ENCODE assay signal across 8 cellular contexts in the genomic region with DNA sequence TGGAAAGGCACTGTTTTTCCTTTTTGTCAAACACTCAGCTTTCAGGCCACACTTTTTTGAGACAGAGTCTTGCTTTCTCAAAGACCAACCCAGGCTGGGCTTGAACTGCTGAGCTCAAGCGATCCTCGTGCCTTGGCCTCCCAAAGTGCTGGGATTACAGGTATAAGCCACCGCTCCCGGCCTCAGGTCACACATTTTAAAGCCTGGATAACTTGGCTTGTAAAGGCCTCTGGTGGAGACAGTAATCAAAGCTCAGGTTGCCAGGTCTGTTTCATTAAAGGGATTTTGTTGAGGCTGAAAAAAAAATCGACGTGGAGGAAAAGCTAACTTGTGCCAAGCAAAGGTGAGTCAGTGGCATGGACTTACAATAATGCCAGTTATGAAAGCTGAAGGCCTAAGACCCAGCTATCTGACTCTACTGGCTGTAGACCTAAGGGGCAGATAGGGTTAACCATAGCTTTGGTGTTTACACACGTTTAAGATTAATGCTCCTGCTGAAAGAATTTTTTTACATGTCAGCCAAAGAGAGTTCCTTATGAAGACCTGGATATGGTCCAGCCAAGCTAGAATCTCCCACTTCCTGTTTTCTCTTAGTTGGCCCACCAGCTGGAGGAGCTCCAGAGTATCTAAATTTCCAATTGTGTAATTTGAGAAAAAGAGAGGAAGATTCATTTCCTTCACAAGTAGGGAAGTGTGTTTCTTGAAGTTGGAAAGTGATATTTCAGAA. TPM values are rescaled to one million over a fixed set of nuclear protein-coding genes. Genes with fewer than 3 reads are reported as not detected.
A peak's percentile ranks its signal among the peaks of the same experiment; 100 is the strongest.
DNase-seq lines count a peak whose midpoint lies in the region; ATAC-seq, FAIRE-seq and TF ChIP-seq lines count a peak whose summit lies in the region.

No MANE protein-coding gene starts in this region.

- no peak for TF ChIP-seq EP300 in HepG2 (IDR thresholded peaks at IDR 0.05; ENCODE audit: low read depth in 2 of 2, low read length in 2 of 2)
- TF ChIP-seq EP300 in HepG2 (CRISPR knock-in tag; IDR thresholded peaks at IDR 0.05; ENCODE audit: borderline replicate concordance) = no peak

- peak overlapping the region; percentile 93 for H3K4me2 ChIP-seq in HepG2 (ENCODE audit: low read depth, low read length)

- peak; percentile 25 for TF ChIP-seq CTCF in D721Med (IDR thresholded peaks at IDR 0.05; ENCODE audit: insufficient read depth, missing control alignments)
- no peak for TF ChIP-seq CTCF in HL-60 (IDR thresholded peaks at IDR 0.05; ENCODE audit: insufficient read depth, low read length)
- peak; percentile 68 for TF ChIP-seq CTCF in HepG2 (CRISPR knock-in tag; IDR thresholded peaks at IDR 0.05)
- no peak for TF ChIP-seq CTCF in testis (IDR thresholded peaks at IDR 0.05)

- H3K36me3 Mint-ChIP-seq in central memory CD8-positive, alpha-beta T cell (ENCODE audit: insufficient read depth) = peaks cover 15% of the 10 kb centered on the region

- DNase-seq in D721Med (ENCODE audit: insufficient read length, low spot score) = no peak
- DNase-seq in HL-60 (ENCODE audit: low read depth in 1 of 2, low spot score in 1 of 2) = peak; percentile 76 to 78
- peak; percentile 94 for DNase-seq in RCC 7860 (ENCODE audit: low spot score)
- no peak for DNase-seq in central memory CD8-positive, alpha-beta T cell (ENCODE audit: low spot score in 2 of 2)
- DNase-seq in HepG2 (ENCODE audit: low spot score) = peak; percentile 79
- peak; percentile 57 for DNase-seq in testis

- no peaks in the 10 kb centered on the region for H3K9me3 Mint-ChIP-seq in central memory CD8-positive, alpha-beta T cell

- H3K27ac Mint-ChIP-seq in central memory CD8-positive, alpha-beta T cell (ENCODE audit: low read depth) = peak overlapping the region; percentile 19

- ATAC-seq in central memory CD8-positive, alpha-beta T cell (replicated peaks; ENCODE audit: extremely low read depth, poor library complexity, severe bottlenecking) = no peak
- ATAC-seq in HepG2 (no peak), GM19455 (IDR thresholded peaks at IDR 0.05; ENCODE audit: unreplicated experiment) (no peak), GM21528 (IDR thresholded peaks at IDR 0.05; ENCODE audit: low FRiP score, unreplicated experiment) (no peak)

- POLR2A ChIA-PET in HepG2 (lab: Yijun Ruan, JAX) = interaction anchor here (0.9 to 4.1 kb wide), 21 partner anchors 12 to 196 kb away, joined by 3 to 93 read pairs (median 7); a partner anchor contains a TSS

- under 1% methylated on average over 7 of the region's 7 CpGs for WGBS in HepG2 (ENCODE audit: low lambda C conversion rate)
- WGBS in testis, 2 donors = 3 to 8% methylated on average over 7 of the region's 7 CpGs

- peaks cover 42% of the 10 kb centered on the region for H3K79me2 ChIP-seq in HepG2 (ENCODE audit: insufficient read depth, low read length)

- in situ Hi-C loops in HepG2 (cut with HindIII; ENCODE audit: extremely low pct_ligation_motif_present, low pct_unique_long_range_greater_than_20kb) = no loop called here

- BruUV-seq in HepG2 (replicated peaks; lab: Mats Ljungman, UMichigan) = TSS peak; percentile 82

- H3K4me1 ChIP-seq in HepG2 (ENCODE audit: insufficient read depth, low read length) = peaks cover 78% of the 10 kb centered on the region
- H3K4me1 ChIP-seq in testis = peaks cover 36% of the 10 kb centered on the region

- no peaks in the 10 kb centered on the region for H3K27me3 ChIP-seq in HL-60 (ENCODE audit: insufficient read depth, poor library complexity, severe bottlenecking)
- no peaks in the 10 kb centered on the region; a peak in 1 of 5 replicates for H3K27me3 ChIP-seq in HepG2 (ENCODE audit: control insufficient read depth in 1 of 2, insufficient read depth in 2 of 2, low read length in 2 of 2)
- no peaks in the 10 kb centered on the region for H3K27me3 ChIP-seq in testis

- H3K4me1 Mint-ChIP-seq in central memory CD8-positive, alpha-beta T cell = peaks cover 36% of the 10 kb centered on the region

- no peak overlapping the region for H3K4me3 Mint-ChIP-seq in central memory CD8-positive, alpha-beta T cell

- FAIRE-seq in D721Med (lab: Jason Lieb, UNC) (no peak), RCC 7860 (lab: Jason Lieb, UNC) (peak; percentile 84), HepG2 (lab: Jason Lieb, UNC) (peak; percentile 32)

- H3K9ac ChIP-seq in HepG2 (ENCODE audit: insufficient read depth, low read depth, low read length) = peak overlapping the region; percentile 92

- CTCF ChIA-PET in HepG2 (lab: Yijun Ruan, JAX; ENCODE audit: low intra/inter-chr PET ratio, low total read pairs) = no interaction called here

- no peaks in the 10 kb centered on the region for H4K20me1 ChIP-seq in HepG2 (ENCODE audit: insufficient read depth, low read length)

- intact Hi-C loops in HepG2 (cut with micrococcal nuclease; ENCODE audit: unreplicated experiment) = loop anchor here (2.0 to 5.0 kb wide), 3 partner anchors 45 to 165 kb away; a partner anchor contains a TSS
- intact Hi-C loops in testis (cut with DNase I; ENCODE audit: low total_unique reads) = no loop called here

- no peaks in the 10 kb centered on the region for H3K27me3 Mint-ChIP-seq in central memory CD8-positive, alpha-beta T cell

- H3K36me3 ChIP-seq in HepG2 (replicated peaks in 1 of 2; ENCODE audit: control insufficient read depth in 1 of 2, insufficient read depth in 2 of 2, low read length in 2 of 2) (peaks cover 0 to 1% of the 10 kb centered on the region in 2 experiments; a peak in 1 of 5 replicates), testis (ENCODE audit: low read depth, missing control alignments) (no peaks in the 10 kb centered on the region)

- no peak overlapping the region for H2AFZ ChIP-seq in HepG2 (ENCODE audit: low read length)

- H3K4me3 ChIP-seq in HL-60 (replicated peaks; ENCODE audit: insufficient read depth, low read length) (peak overlapping the region; percentile 98), HepG2 (replicated peaks in 1 of 3; ENCODE audit: insufficient read depth in 1 of 3, low read depth in 2 of 3, low read length in 3 of 3) (peak overlapping the region; percentile 62 to 94 (median 75)), testis (peak overlapping the region; percentile 85 to 89)

- H3K9me3 ChIP-seq in HepG2 (ENCODE audit: low read length) (no peaks in the 10 kb centered on the region), testis (no peaks in the 10 kb centered on the region)

- TF ChIP-seq POLR2A in HepG2 (IDR thresholded peaks at IDR 0.05; ENCODE audit: insufficient read depth in 1 of 2, low read depth in 2 of 2, low read length in 2 of 2) (no peak), testis (IDR thresholded peaks at IDR 0.05) (no peak)

- TF ChIP-seq RAD21 in HepG2 (CRISPR knock-in tag; IDR thresholded peaks at IDR 0.05) = no peak

- peak overlapping the region; percentile 97 for H3K27ac ChIP-seq in HL-60 (replicated peaks)
- peak overlapping the region; percentile 90 for H3K27ac ChIP-seq in HepG2 (ENCODE audit: extremely low read length, insufficient read depth, low read length)
- H3K27ac ChIP-seq in testis = peak overlapping the region; percentile 99 to 100

RNA-seq across cellular contexts. Expression of a gene that starts 0.9 kb away (rescaled TPM):
- total RNA-seq in HepG2 (2016; rRNA removed; fragmentation: Illumina TruSeq; extraction: Trizol) (51.7 and 79.0 TPM in 2 replicates), testis (100 to 1,000 TPM; 146 to 244 TPM)
- total RNA-seq in HepG2 (2016; cell fraction: cytosol; rRNA removed; fragmentation: Illumina TruSeq; extraction: Trizol; ENCODE audit: low read depth) = 9.9 and 10.8 TPM in 2 replicates
- total RNA-seq in HepG2 (2016; cell fraction: insoluble cytoplasmic fraction; rRNA removed; fragmentation: Illumina TruSeq; extraction: Trizol) = 50.3 and 77.3 TPM in 2 replicates
- total RNA-seq in HepG2 (2016; cell fraction: membrane; rRNA removed; fragmentation: Illumina TruSeq; extraction: Trizol) = 20.1 and 22.1 TPM in 2 replicates
- total RNA-seq in HepG2 (2016; cell fraction: nucleus; rRNA removed; fragmentation: Illumina TruSeq; extraction: Trizol) = 35.7 and 36.9 TPM in 2 replicates
- polyA plus RNA-seq in HepG2 (2011; rRNA removed) (102 and 121 TPM in 2 replicates), testis (ENCODE audit: insufficient read depth, low read depth, low replicate concordance) (302 TPM)
- polyA plus RNA-seq in HepG2 (2011; cell fraction: cytosol; rRNA removed) = 87.1 and 91.6 TPM in 2 replicates
- polyA plus RNA-seq in HepG2 (2011; cell fraction: nucleus; rRNA removed) = 53.9 and 55.2 TPM in 2 replicates
- 78.0 and 105 TPM in 2 replicates for polyA plus RNA-seq in HepG2 (2012)
- 5.5 and 5.9 TPM in 2 replicates for polyA plus RNA-seq in HepG2 (2016; cell fraction: cytosol; fragmentation: Illumina TruSeq; extraction: Trizol; ENCODE audit: low read depth)
- 70.0 and 71.8 TPM in 2 replicates for polyA plus RNA-seq in HepG2 (2016; cell fraction: insoluble cytoplasmic fraction; fragmentation: Illumina TruSeq; extraction: Trizol; ENCODE audit: low read depth)
- polyA plus RNA-seq in HepG2 (2016; cell fraction: membrane; fragmentation: Illumina TruSeq; extraction: Trizol; ENCODE audit: low read depth) = 8.4 and 9.8 TPM in 2 replicates
- polyA plus RNA-seq in HepG2 (2016; cell fraction: nucleus; fragmentation: Illumina TruSeq; extraction: Trizol; ENCODE audit: insufficient read depth, low read depth) = 40.5 and 50.3 TPM in 2 replicates
- polyA minus RNA-seq in HepG2 (2011; rRNA and poly(A)+ RNA removed; ENCODE audit: low replicate concordance) = 94.6 and 191 TPM in 2 replicates
- 125 and 130 TPM in 2 replicates for polyA minus RNA-seq in HepG2 (2011; cell fraction: cytosol; rRNA and poly(A)+ RNA removed)
- polyA minus RNA-seq in HepG2 (2011; cell fraction: nucleus; rRNA and poly(A)+ RNA removed) = 95.0 and 120 TPM in 2 replicates

RNA-seq across cellular contexts. Expression of a gene that starts 39.8 kb away (rescaled TPM):
- total RNA-seq in HepG2 (2016; rRNA removed; fragmentation: Illumina TruSeq; extraction: Trizol) (7.3 and 16.9 TPM in 2 replicates), testis (1 to 10 TPM; 8.4 to 8.7 TPM)
- total RNA-seq in HepG2 (2016; cell fraction: cytosol; rRNA removed; fragmentation: Illumina TruSeq; extraction: Trizol; ENCODE audit: low read depth) = 3.9 and 4.5 TPM in 2 replicates
- total RNA-seq in HepG2 (2016; cell fraction: insoluble cytoplasmic fraction; rRNA removed; fragmentation: Illumina TruSeq; extraction: Trizol) = 6.1 and 18.6 TPM in 2 replicates
- 6.4 and 6.9 TPM in 2 replicates for total RNA-seq in HepG2 (2016; cell fraction: membrane; rRNA removed; fragmentation: Illumina TruSeq; extraction: Trizol)
- total RNA-seq in HepG2 (2016; cell fraction: nucleus; rRNA removed; fragmentation: Illumina TruSeq; extraction: Trizol) = 20.5 and 23.8 TPM in 2 replicates
- polyA plus RNA-seq in HepG2 (2011; rRNA removed) (34.9 and 35.9 TPM in 2 replicates), testis (ENCODE audit: insufficient read depth, low read depth, low replicate concordance) (11.8 TPM)
- polyA plus RNA-seq in HepG2 (2011; cell fraction: cytosol; rRNA removed) = 23.9 and 25.0 TPM in 2 replicates
- polyA plus RNA-seq in HepG2 (2011; cell fraction: nucleus; rRNA removed) = 47.7 and 53.8 TPM in 2 replicates
- 16.4 and 17.3 TPM in 2 replicates for polyA plus RNA-seq in HepG2 (2012)
- 1.5 and 1.7 TPM in 2 replicates for polyA plus RNA-seq in HepG2 (2016; cell fraction: cytosol; fragmentation: Illumina TruSeq; extraction: Trizol; ENCODE audit: low read depth)
- 4.9 and 7.2 TPM in 2 replicates for polyA plus RNA-seq in HepG2 (2016; cell fraction: insoluble cytoplasmic fraction; fragmentation: Illumina TruSeq; extraction: Trizol; ENCODE audit: low read depth)
- 2.8 and 3.9 TPM in 2 replicates for polyA plus RNA-seq in HepG2 (2016; cell fraction: membrane; fragmentation: Illumina TruSeq; extraction: Trizol; ENCODE audit: low read depth)
- polyA plus RNA-seq in HepG2 (2016; cell fraction: nucleus; fragmentation: Illumina TruSeq; extraction: Trizol; ENCODE audit: insufficient read depth, low read depth) = 25.2 and 27.5 TPM in 2 replicates
- polyA minus RNA-seq in HepG2 (2011; rRNA and poly(A)+ RNA removed; ENCODE audit: low replicate concordance) = 1.4 and 123 TPM in 2 replicates
- polyA minus RNA-seq in HepG2 (2011; cell fraction: cytosol; rRNA and poly(A)+ RNA removed) = 16.5 and 18.7 TPM in 2 replicates
- polyA minus RNA-seq in HepG2 (2011; cell fraction: nucleus; rRNA and poly(A)+ RNA removed) = 64.1 and 65.3 TPM in 2 replicates

RNA-seq across cellular contexts. Expression of a gene that starts 46.8 kb away (rescaled TPM):
- total RNA-seq in HepG2 (2016; rRNA removed; fragmentation: Illumina TruSeq; extraction: Trizol) (37.5 and 56.0 TPM in 2 replicates), testis (10 to 100 TPM; 28.6 to 47.7 TPM)
- 16.6 and 20.8 TPM in 2 replicates for total RNA-seq in HepG2 (2016; cell fraction: cytosol; rRNA removed; fragmentation: Illumina TruSeq; extraction: Trizol; ENCODE audit: low read depth)
- total RNA-seq in HepG2 (2016; cell fraction: insoluble cytoplasmic fraction; rRNA removed; fragmentation: Illumina TruSeq; extraction: Trizol) = 33.8 and 58.4 TPM in 2 replicates
- 19.3 and 20.3 TPM in 2 replicates for total RNA-seq in HepG2 (2016; cell fraction: membrane; rRNA removed; fragmentation: Illumina TruSeq; extraction: Trizol)
- total RNA-seq in HepG2 (2016; cell fraction: nucleus; rRNA removed; fragmentation: Illumina TruSeq; extraction: Trizol) = 37.0 and 37.3 TPM in 2 replicates
- polyA plus RNA-seq in HepG2 (2011; rRNA removed) (11.7 and 13.3 TPM in 2 replicates), testis (ENCODE audit: insufficient read depth, low read depth, low replicate concordance) (20.9 TPM)
- polyA plus RNA-seq in HepG2 (2011; cell fraction: cytosol; rRNA removed) = 6.1 and 11.1 TPM in 2 replicates
- polyA plus RNA-seq in HepG2 (2011; cell fraction: nucleus; rRNA removed) = 9.8 and 16.5 TPM in 2 replicates
- polyA plus RNA-seq in HepG2 (2012) = 5.2 and 10.0 TPM in 2 replicates
- 1.1 TPM in 2 replicates for polyA plus RNA-seq in HepG2 (2016; cell fraction: cytosol; fragmentation: Illumina TruSeq; extraction: Trizol; ENCODE audit: low read depth)
- 25.6 and 29.6 TPM in 2 replicates for polyA plus RNA-seq in HepG2 (2016; cell fraction: insoluble cytoplasmic fraction; fragmentation: Illumina TruSeq; extraction: Trizol; ENCODE audit: low read depth)
- 3.8 and 3.9 TPM in 2 replicates for polyA plus RNA-seq in HepG2 (2016; cell fraction: membrane; fragmentation: Illumina TruSeq; extraction: Trizol; ENCODE audit: low read depth)
- polyA plus RNA-seq in HepG2 (2016; cell fraction: nucleus; fragmentation: Illumina TruSeq; extraction: Trizol; ENCODE audit: insufficient read depth, low read depth) = 39.1 and 42.0 TPM in 2 replicates
- polyA minus RNA-seq in HepG2 (2011; rRNA and poly(A)+ RNA removed; ENCODE audit: low replicate concordance) = 45.8 and 194 TPM in 2 replicates
- 13.8 and 15.9 TPM in 2 replicates for polyA minus RNA-seq in HepG2 (2011; cell fraction: cytosol; rRNA and poly(A)+ RNA removed)
- 29.7 and 36.7 TPM in 2 replicates for polyA minus RNA-seq in HepG2 (2011; cell fraction: nucleus; rRNA and poly(A)+ RNA removed)

RNA-seq across cellular contexts. Expression of a gene that starts 56.5 kb away (rescaled TPM):
- total RNA-seq in HepG2 (2016; rRNA removed; fragmentation: Illumina TruSeq; extraction: Trizol) (not detected in 2 replicates), testis (100 to 1,000 TPM in 1 of 2 donors, 10 to 100 TPM in 1; 22.6 to 147 TPM)
- total RNA-seq in HepG2 (2016; cell fraction: cytosol; rRNA removed; fragmentation: Illumina TruSeq; extraction: Trizol; ENCODE audit: low read depth) = not detected in 2 replicates
- total RNA-seq in HepG2 (2016; cell fraction: insoluble cytoplasmic fraction; rRNA removed; fragmentation: Illumina TruSeq; extraction: Trizol) = not detected in 2 replicates
- not detected in 2 replicates for total RNA-seq in HepG2 (2016; cell fraction: membrane; rRNA removed; fragmentation: Illumina TruSeq; extraction: Trizol)
- not detected in 2 replicates for total RNA-seq in HepG2 (2016; cell fraction: nucleus; rRNA removed; fragmentation: Illumina TruSeq; extraction: Trizol)
- polyA plus RNA-seq in HepG2 (2011; rRNA removed) (not detected in 2 replicates), testis (ENCODE audit: insufficient read depth, low read depth, low replicate concordance) (91.1 TPM)
- not detected in 2 replicates for polyA plus RNA-seq in HepG2 (2011; cell fraction: cytosol; rRNA removed)
- polyA plus RNA-seq in HepG2 (2011; cell fraction: nucleus; rRNA removed) = 0.35 TPM in 1 of 2 replicates, not detected in the other
- polyA plus RNA-seq in HepG2 (2012) = 3.0 and 6.9 TPM in 2 replicates
- polyA plus RNA-seq in HepG2 (2016; cell fraction: cytosol; fragmentation: Illumina TruSeq; extraction: Trizol; ENCODE audit: low read depth) = not detected in 2 replicates
- not detected in 2 replicates for polyA plus RNA-seq in HepG2 (2016; cell fraction: insoluble cytoplasmic fraction; fragmentation: Illumina TruSeq; extraction: Trizol; ENCODE audit: low read depth)
- polyA plus RNA-seq in HepG2 (2016; cell fraction: membrane; fragmentation: Illumina TruSeq; extraction: Trizol; ENCODE audit: low read depth) = not detected in 2 replicates
- not detected in 2 replicates for polyA plus RNA-seq in HepG2 (2016; cell fraction: nucleus; fragmentation: Illumina TruSeq; extraction: Trizol; ENCODE audit: insufficient read depth, low read depth)
- polyA minus RNA-seq in HepG2 (2011; rRNA and poly(A)+ RNA removed; ENCODE audit: low replicate concordance) = 0.28 and 0.48 TPM in 2 replicates
- not detected in 2 replicates for polyA minus RNA-seq in HepG2 (2011; cell fraction: cytosol; rRNA and poly(A)+ RNA removed)
- 1.3 and 1.6 TPM in 2 replicates for polyA minus RNA-seq in HepG2 (2011; cell fraction: nucleus; rRNA and poly(A)+ RNA removed)

Comparison
In these comparisons a context has a peak if more than half of its experiments do, and no peak if none do; other contexts are left out.
1. DNase-seq: peak in HL-60 (2 of 2), RCC 7860 (single experiment), HepG2 (single experiment) and testis (single experiment); none in D721Med (single experiment) and central memory CD8-positive, alpha-beta T cell (0 of 2).
2. CTCF ChIP-seq: peak in D721Med (single experiment) and HepG2 (single experiment); none in HL-60 (single experiment) and testis (0 of 3).
3. Peak in every context shown above with its lines, with median percentiles within 50 percentile points of each other: H3K27ac ChIP-seq and H3K4me3 ChIP-seq.